ENCODE assay signal across 1 cellular context in the genomic region with DNA sequence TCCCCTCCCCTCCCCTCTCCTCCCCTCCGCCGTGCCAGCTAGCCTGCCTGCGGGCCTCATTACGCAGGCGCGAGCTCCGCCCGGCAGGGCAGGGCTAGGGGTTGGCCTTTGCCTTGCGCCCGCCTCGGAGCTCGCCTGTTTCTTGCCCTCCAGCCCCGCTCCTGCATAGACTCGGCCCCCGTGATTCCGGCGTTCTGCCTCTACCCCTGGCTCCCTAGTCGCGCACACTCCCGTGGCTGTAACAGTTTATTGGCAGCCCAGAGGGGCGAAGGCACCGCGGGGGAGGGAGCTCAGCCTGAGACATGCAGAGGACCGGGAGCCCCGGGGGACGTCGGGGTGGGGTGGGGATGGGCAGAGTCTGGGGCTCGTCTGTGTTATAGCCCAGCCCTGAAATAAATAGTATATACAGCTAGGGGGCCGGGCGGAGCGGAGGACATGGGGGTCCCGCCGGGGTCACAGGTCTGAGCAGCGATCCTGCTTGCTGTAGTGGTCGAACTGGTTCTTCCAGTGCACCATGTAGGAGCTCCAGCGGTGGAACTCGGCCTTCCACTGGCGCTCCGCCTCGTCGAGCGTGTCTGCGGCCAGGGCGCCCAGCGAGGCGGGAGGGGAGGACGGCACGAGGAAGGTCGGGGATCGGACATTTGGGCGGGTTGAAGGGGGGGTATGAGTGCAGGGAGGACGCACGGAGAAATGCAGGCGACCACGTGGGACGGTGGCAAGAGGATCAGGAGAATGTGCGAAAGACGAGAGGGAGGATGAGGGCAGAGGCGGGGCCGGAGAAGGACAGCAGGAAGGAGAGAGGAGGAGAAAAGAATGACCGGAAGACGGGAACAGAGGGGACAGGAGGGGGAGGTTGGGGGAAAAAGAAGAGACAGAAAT.
TF ChIP-seq lines count a peak whose summit lies in the region.

No MANE protein-coding gene starts in this region.

TF ChIP-seq in WTC11, 78 proteins besides CTCF, POLR2A, EP300 and RAD21 (continued from another document and continues in another):
- TF ChIP-seq IRF2 (CRISPR knock-in tag; IDR thresholded peaks at IDR 0.05; ENCODE audit: borderline replicate concordance, low read depth) (no peak), ERG (CRISPR knock-in tag; IDR thresholded peaks at IDR 0.05) (no peak), CBFB (CRISPR knock-in tag; IDR thresholded peaks at IDR 0.05; ENCODE audit: low read depth) (no peak), FOXK1 (CRISPR knock-in tag; IDR thresholded peaks at IDR 0.05) (peak; percentile 65), ESRRA (CRISPR knock-in tag; IDR thresholded peaks at IDR 0.05; ENCODE audit: borderline replicate concordance) (0 out of 2 replicates have a peak, but pooled peaks have one; percentile 18), EMX1 (CRISPR knock-in tag; IDR thresholded peaks at IDR 0.05) (no peak), NFATC4 (CRISPR knock-in tag; IDR thresholded peaks at IDR 0.05) (no peak), TCF7 (CRISPR knock-in tag; IDR thresholded peaks at IDR 0.05; ENCODE audit: low read depth) (no peak), ZNF232 (CRISPR knock-in tag; IDR thresholded peaks at IDR 0.05) (no peak; the same call in 1 of the 2 replicates), ZNF138 (CRISPR knock-in tag; conservative IDR thresholded peaks at IDR 0.05) (no peak), ZNF671 (CRISPR knock-in tag; IDR thresholded peaks at IDR 0.05) (no peak), FOXP1 (CRISPR knock-in tag; IDR thresholded peaks at IDR 0.05; ENCODE audit: borderline replicate concordance) (peak; percentile 94), PRRX2 (CRISPR knock-in tag; IDR thresholded peaks at IDR 0.05) (no peak; the same call in 1 of the 2 replicates), PRDM15 (CRISPR knock-in tag; IDR thresholded peaks at IDR 0.05) (no peak), ZNF396 (CRISPR knock-in tag; IDR thresholded peaks at IDR 0.05; ENCODE audit: borderline replicate concordance) (no peak), NFE2L1 (CRISPR knock-in tag; IDR thresholded peaks at IDR 0.05) (peak; percentile 95), ZNF512 (CRISPR knock-in tag; IDR thresholded peaks at IDR 0.05; ENCODE audit: borderline replicate concordance) (no peak)
- TF ChIP-seq, protein P1, sequence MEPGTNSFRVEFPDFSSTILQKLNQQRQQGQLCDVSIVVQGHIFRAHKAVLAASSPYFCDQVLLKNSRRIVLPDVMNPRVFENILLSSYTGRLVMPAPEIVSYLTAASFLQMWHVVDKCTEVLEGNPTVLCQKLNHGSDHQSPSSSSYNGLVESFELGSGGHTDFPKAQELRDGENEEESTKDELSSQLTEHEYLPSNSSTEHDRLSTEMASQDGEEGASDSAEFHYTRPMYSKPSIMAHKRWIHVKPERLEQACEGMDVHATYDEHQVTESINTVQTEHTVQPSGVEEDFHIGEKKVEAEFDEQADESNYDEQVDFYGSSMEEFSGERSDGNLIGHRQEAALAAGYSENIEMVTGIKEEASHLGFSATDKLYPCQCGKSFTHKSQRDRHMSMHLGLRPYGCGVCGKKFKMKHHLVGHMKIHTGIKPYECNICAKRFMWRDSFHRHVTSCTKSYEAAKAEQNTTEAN (CRISPR knock-in tag; IDR thresholded peaks at IDR 0.05): peak; percentile 83; the same call in 1 of the 2 replicates
- TF ChIP-seq, protein P2, sequence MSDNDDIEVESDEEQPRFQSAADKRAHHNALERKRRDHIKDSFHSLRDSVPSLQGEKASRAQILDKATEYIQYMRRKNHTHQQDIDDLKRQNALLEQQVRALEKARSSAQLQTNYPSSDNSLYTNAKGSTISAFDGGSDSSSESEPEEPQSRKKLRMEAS (CRISPR knock-in tag; IDR thresholded peaks at IDR 0.05): peak; percentile 96
- TF ChIP-seq, protein P3, sequence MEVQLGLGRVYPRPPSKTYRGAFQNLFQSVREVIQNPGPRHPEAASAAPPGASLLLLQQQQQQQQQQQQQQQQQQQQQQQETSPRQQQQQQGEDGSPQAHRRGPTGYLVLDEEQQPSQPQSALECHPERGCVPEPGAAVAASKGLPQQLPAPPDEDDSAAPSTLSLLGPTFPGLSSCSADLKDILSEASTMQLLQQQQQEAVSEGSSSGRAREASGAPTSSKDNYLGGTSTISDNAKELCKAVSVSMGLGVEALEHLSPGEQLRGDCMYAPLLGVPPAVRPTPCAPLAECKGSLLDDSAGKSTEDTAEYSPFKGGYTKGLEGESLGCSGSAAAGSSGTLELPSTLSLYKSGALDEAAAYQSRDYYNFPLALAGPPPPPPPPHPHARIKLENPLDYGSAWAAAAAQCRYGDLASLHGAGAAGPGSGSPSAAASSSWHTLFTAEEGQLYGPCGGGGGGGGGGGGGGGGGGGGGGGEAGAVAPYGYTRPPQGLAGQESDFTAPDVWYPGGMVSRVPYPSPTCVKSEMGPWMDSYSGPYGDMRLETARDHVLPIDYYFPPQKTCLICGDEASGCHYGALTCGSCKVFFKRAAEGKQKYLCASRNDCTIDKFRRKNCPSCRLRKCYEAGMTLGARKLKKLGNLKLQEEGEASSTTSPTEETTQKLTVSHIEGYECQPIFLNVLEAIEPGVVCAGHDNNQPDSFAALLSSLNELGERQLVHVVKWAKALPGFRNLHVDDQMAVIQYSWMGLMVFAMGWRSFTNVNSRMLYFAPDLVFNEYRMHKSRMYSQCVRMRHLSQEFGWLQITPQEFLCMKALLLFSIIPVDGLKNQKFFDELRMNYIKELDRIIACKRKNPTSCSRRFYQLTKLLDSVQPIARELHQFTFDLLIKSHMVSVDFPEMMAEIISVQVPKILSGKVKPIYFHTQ (CRISPR knock-in tag; IDR thresholded peaks at IDR 0.05): no peak
- TF ChIP-seq, protein P4, sequence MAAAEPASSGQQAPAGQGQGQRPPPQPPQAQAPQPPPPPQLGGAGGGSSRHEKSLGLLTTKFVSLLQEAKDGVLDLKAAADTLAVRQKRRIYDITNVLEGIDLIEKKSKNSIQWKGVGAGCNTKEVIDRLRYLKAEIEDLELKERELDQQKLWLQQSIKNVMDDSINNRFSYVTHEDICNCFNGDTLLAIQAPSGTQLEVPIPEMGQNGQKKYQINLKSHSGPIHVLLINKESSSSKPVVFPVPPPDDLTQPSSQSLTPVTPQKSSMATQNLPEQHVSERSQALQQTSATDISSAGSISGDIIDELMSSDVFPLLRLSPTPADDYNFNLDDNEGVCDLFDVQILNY (CRISPR knock-in tag; IDR thresholded peaks at IDR 0.05): peak; percentile 50; the same call in 1 of the 2 replicates
- TF ChIP-seq, protein P5, sequence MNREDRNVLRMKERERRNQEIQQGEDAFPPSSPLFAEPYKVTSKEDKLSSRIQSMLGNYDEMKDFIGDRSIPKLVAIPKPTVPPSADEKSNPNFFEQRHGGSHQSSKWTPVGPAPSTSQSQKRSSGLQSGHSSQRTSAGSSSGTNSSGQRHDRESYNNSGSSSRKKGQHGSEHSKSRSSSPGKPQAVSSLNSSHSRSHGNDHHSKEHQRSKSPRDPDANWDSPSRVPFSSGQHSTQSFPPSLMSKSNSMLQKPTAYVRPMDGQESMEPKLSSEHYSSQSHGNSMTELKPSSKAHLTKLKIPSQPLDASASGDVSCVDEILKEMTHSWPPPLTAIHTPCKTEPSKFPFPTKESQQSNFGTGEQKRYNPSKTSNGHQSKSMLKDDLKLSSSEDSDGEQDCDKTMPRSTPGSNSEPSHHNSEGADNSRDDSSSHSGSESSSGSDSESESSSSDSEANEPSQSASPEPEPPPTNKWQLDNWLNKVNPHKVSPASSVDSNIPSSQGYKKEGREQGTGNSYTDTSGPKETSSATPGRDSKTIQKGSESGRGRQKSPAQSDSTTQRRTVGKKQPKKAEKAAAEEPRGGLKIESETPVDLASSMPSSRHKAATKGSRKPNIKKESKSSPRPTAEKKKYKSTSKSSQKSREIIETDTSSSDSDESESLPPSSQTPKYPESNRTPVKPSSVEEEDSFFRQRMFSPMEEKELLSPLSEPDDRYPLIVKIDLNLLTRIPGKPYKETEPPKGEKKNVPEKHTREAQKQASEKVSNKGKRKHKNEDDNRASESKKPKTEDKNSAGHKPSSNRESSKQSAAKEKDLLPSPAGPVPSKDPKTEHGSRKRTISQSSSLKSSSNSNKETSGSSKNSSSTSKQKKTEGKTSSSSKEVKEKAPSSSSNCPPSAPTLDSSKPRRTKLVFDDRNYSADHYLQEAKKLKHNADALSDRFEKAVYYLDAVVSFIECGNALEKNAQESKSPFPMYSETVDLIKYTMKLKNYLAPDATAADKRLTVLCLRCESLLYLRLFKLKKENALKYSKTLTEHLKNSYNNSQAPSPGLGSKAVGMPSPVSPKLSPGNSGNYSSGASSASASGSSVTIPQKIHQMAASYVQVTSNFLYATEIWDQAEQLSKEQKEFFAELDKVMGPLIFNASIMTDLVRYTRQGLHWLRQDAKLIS (CRISPR knock-in tag; IDR thresholded peaks at IDR 0.05; ENCODE audit: borderline replicate concordance): 0 out of 2 replicates have a peak, but pooled peaks have one; percentile 58
- TF ChIP-seq, protein P6, sequence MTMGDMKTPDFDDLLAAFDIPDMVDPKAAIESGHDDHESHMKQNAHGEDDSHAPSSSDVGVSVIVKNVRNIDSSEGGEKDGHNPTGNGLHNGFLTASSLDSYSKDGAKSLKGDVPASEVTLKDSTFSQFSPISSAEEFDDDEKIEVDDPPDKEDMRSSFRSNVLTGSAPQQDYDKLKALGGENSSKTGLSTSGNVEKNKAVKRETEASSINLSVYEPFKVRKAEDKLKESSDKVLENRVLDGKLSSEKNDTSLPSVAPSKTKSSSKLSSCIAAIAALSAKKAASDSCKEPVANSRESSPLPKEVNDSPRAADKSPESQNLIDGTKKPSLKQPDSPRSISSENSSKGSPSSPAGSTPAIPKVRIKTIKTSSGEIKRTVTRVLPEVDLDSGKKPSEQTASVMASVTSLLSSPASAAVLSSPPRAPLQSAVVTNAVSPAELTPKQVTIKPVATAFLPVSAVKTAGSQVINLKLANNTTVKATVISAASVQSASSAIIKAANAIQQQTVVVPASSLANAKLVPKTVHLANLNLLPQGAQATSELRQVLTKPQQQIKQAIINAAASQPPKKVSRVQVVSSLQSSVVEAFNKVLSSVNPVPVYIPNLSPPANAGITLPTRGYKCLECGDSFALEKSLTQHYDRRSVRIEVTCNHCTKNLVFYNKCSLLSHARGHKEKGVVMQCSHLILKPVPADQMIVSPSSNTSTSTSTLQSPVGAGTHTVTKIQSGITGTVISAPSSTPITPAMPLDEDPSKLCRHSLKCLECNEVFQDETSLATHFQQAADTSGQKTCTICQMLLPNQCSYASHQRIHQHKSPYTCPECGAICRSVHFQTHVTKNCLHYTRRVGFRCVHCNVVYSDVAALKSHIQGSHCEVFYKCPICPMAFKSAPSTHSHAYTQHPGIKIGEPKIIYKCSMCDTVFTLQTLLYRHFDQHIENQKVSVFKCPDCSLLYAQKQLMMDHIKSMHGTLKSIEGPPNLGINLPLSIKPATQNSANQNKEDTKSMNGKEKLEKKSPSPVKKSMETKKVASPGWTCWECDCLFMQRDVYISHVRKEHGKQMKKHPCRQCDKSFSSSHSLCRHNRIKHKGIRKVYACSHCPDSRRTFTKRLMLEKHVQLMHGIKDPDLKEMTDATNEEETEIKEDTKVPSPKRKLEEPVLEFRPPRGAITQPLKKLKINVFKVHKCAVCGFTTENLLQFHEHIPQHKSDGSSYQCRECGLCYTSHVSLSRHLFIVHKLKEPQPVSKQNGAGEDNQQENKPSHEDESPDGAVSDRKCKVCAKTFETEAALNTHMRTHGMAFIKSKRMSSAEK (CRISPR knock-in tag; IDR thresholded peaks at IDR 0.05; ENCODE audit: borderline replicate concordance): no peak
